Comparison of ENCODE assay signal across 8 cellular contexts in genomic region chr4:98929341-98930267, GRCh38. TPM values are rescaled to one million over a fixed set of nuclear protein-coding genes. Genes with fewer than 3 reads are reported as not detected.
DNase-seq lines count a peak whose midpoint lies in the region; ATAC-seq and TF ChIP-seq lines count a peak whose summit lies in the region.

No MANE protein-coding gene starts in this region.

- peaks cover 25% of the 10 kb centered on the region for H3K4me1 ChIP-seq in Loucy (ENCODE audit: insufficient read depth, low read length, poor library complexity, severe bottlenecking)

- no peaks in the 10 kb centered on the region for H3K9me3 ChIP-seq in Loucy (ENCODE audit: insufficient read depth, low read depth, low read length)

- H3K4me2 ChIP-seq in Loucy (ENCODE audit: low read depth, low read length, poor library complexity, severe bottlenecking), result peak overlapping the region; percentile 89

- H3K9ac ChIP-seq in Loucy (ENCODE audit: low read depth, low read length, poor library complexity, severe bottlenecking), result peak overlapping the region; percentile 89

- H3K36me3 ChIP-seq in H7 (replicated peaks; ENCODE audit: control insufficient read depth, insufficient read depth, low read length), result no peaks in the 10 kb centered on the region; the same call in none of the 2 replicates
- no peaks in the 10 kb centered on the region for H3K36me3 ChIP-seq in Loucy (ENCODE audit: insufficient read depth, low read length)

- TF ChIP-seq CTCF in GM10248 (IDR thresholded peaks at IDR 0.05; ENCODE audit: control extremely low read depth, extremely low read depth, low read depth, missing control alignments) (no peak), Loucy (conservative IDR thresholded peaks at IDR 0.05; ENCODE audit: low read length) (no peak)

- H4K20me1 ChIP-seq in Loucy (ENCODE audit: insufficient read depth, low read length, poor library complexity, severe bottlenecking), result peaks cover 33% of the 10 kb centered on the region

- no peaks in the 10 kb centered on the region for H3K9me2 ChIP-seq in Loucy (replicated peaks; ENCODE audit: low read depth, low read length)

- H3K4me3 ChIP-seq in H7 (ENCODE audit: insufficient read depth, low read depth, low read length) (peak overlapping the region; percentile 58), Loucy (ENCODE audit: low read length, poor library complexity, severe bottlenecking) (peak overlapping the region; percentile 95)

- DNase-seq in GM10248 (ENCODE audit: extremely low spot score), result peak; percentile 69
- DNase-seq in H7, result no peak
- peak; percentile 19 for DNase-seq in activated CD4-positive, alpha-beta T cell treated with anti-CD3 and anti-CD28 coated beads for 1 hour
- peak; percentile 31 for DNase-seq in cerebellum (ENCODE audit: low spot score)
- no peak for DNase-seq in left lobe of liver (ENCODE audit: low spot score)
- DNase-seq in stimulated activated CD4-positive, alpha-beta T cell treated with anti-CD3 and anti-CD28 coated beads, Interleukin-4, amount 100 ng/mL, for 1 hour, result peak; percentile 32
- no peak for DNase-seq in globus pallidus (ENCODE audit: low spot score)

- no peaks in the 10 kb centered on the region for H3F3A ChIP-seq in Loucy (ENCODE audit: low read depth)

- peak; percentile 73 for ATAC-seq in left lobe of liver

- H3K27me3 ChIP-seq in H7 (ENCODE audit: control insufficient read depth, insufficient read depth, low read length), result no peaks in the 10 kb centered on the region
- H3K27me3 ChIP-seq in Loucy (ENCODE audit: insufficient read depth, low read length, poor library complexity, severe bottlenecking), result no peaks in the 10 kb centered on the region

- CTCF ChIA-PET in GM10248 (lab: Yijun Ruan, JAX), result interaction anchor here (0.6 to 3.4 kb wide), 5 partner anchors 12 to 126 kb away, joined by 4 to 20 read pairs (median 5); partner anchors contain the start of gene METAP1

- POLR2A ChIA-PET in GM10248 (lab: Yijun Ruan, JAX), result interaction anchor here (0.6 to 1.6 kb wide), 11 partner anchors 14 to 1627 kb away, joined by 3 to 7 read pairs (median 5); partner anchors contain the start of gene METAP1

- peak overlapping the region; percentile 100 for H2AFZ ChIP-seq in Loucy (ENCODE audit: low read length)

- H3K79me2 ChIP-seq in Loucy (ENCODE audit: insufficient read depth, low read length), result peaks cover 48% of the 10 kb centered on the region

RNA-seq across cellular contexts. Expression of gene EIF4E, which starts 0.7 kb away (rescaled TPM):
- 184 and 210 TPM in 2 replicates for total RNA-seq in H7 (2014; rRNA removed; shearing (Covaris generic))
- 146 TPM for total RNA-seq in cerebellum
- total RNA-seq in left lobe of liver, result 29.5 TPM

Comparison
In these comparisons a context has a peak if more than half of its experiments do, and no peak if none do; other contexts are left out.
1. DNase-seq: peak in GM10248 (single experiment), activated CD4-positive, alpha-beta T cell treated with anti-CD3 and anti-CD28 coated beads for 1 hour (single experiment), cerebellum (single experiment) and stimulated activated CD4-positive, alpha-beta T cell treated with anti-CD3 and anti-CD28 coated beads, Interleukin-4, amount 100 ng/mL, for 1 hour (single experiment); none in H7 (single experiment), left lobe of liver (single experiment) and globus pallidus (single experiment).